8 cellular contexts compared by ENCODE assay signal in genomic region chr11:131688056-131688693, GRCh38.
DNase-seq lines count a peak whose midpoint lies in the region; ATAC-seq, FAIRE-seq and TF ChIP-seq lines count a peak whose summit lies in the region.

No MANE protein-coding gene starts in this region.

- H3K27ac ChIP-seq in A549: no peak overlapping the region

- POLR2A ChIA-PET in A549 (lab: Yijun Ruan, JAX): no interaction called here

- no peaks in the 10 kb centered on the region for H3K4me1 ChIP-seq in A549

- 24% methylated on average over 9 of the region's 34 CpGs for WGBS in A549 (ENCODE audit: missing lambda C conversion rate)

- TF ChIP-seq CTCF in A549 (IDR thresholded peaks at IDR 0.05) (peak; percentile 54), HFF-Myc (IDR thresholded peaks at IDR 0.05; ENCODE audit: low read depth, low read length, missing control alignments) (peak; percentile 90)

- TF ChIP-seq EP300 in A549 (IDR thresholded peaks at IDR 0.05): no peak

- CTCF ChIA-PET in A549 (lab: Yijun Ruan, JAX): interaction anchor here (0.7 to 5.8 kb wide), 5 partner anchors 11 to 744 kb away, joined by 3 to 22 read pairs (median 3); no protein-coding TSS in a partner anchor

- FAIRE-seq in A549 (lab: Jason Lieb, UNC): no peak

- no peak for TF ChIP-seq POLR2A in A549 (IDR thresholded peaks at IDR 0.05; ENCODE audit: low read length)

- DNase-seq in A549 (ENCODE audit: low read depth in 1 of 2, low spot score in 1 of 2) (peak; percentile 35 to 59), GM03348 (ENCODE audit: low spot score) (peak; percentile 96), HFF-Myc (ENCODE audit: extremely low read depth, low read depth) (no peak), NCI-H1930 (lab: John Stamatoyannopoulos, UW) (peak; percentile 8 to 44), astrocyte of the hippocampus (ENCODE audit: low read depth, low spot score) (peak; percentile 82), islet precursor cell (peak; percentile 85), NCI-H2171 treated with DMSO at 0.1 percent for 48 hours (lab: John Stamatoyannopoulos, UW) (no peak)
- peak; percentile 20 to 42 for DNase-seq in stimulated activated CD8-positive, alpha-beta memory T cell treated with anti-CD3 and anti-CD28 coated beads, Interleukin-2, amount 100 ng/mL, for 48 hours (ENCODE audit: low read depth in 2 of 2)

- peak; percentile 72 to 91 for ATAC-seq in A549

- no peak overlapping the region for H3K4me3 ChIP-seq in A549
- no peak overlapping the region for H3K4me3 ChIP-seq in HFF-Myc (replicated peaks; ENCODE audit: low read depth, low read length)

- H3K4me2 ChIP-seq in A549: peak overlapping the region; percentile 63

- TF ChIP-seq RAD21 in A549 (conservative IDR thresholded peaks at IDR 0.05 in 1 of 2, IDR thresholded peaks at IDR 0.05 in 1 of 2): 0 out of 5 replicates have a peak, but pooled peaks have one; percentile 21 to 38

- H3K9me3 ChIP-seq in A549: no peaks in the 10 kb centered on the region

TF ChIP-seq in A549, 52 proteins besides CTCF, POLR2A, EP300 and RAD21:
- TF ChIP-seq NFE2L2 (conservative IDR thresholded peaks at IDR 0.05; ENCODE audit: low read length) (no peak), FOSB (CRISPR knock-in tag; IDR thresholded peaks at IDR 0.05) (no peak), MAZ (IDR thresholded peaks at IDR 0.05; ENCODE audit: borderline replicate concordance, low read depth, low read length) (no peak), POLR2AphosphoS2 (conservative IDR thresholded peaks at IDR 0.05; ENCODE audit: low read length) (no peak), CHD2 (IDR thresholded peaks at IDR 0.05; ENCODE audit: low read length, partially characterized antibody) (no peak), MYC (IDR thresholded peaks at IDR 0.05; ENCODE audit: borderline replicate concordance, low read length) (no peak), GATA3 (IDR thresholded peaks at IDR 0.05; ENCODE audit: borderline replicate concordance) (no peak), MAFK (IDR thresholded peaks at IDR 0.05; ENCODE audit: partially characterized antibody) (no peak), RNF2 (IDR thresholded peaks at IDR 0.05; ENCODE audit: borderline replicate concordance, low read depth) (no peak), E2F6 (IDR thresholded peaks at IDR 0.05; ENCODE audit: borderline replicate concordance, low read depth) (no peak)

Comparison
In these comparisons a context has a peak if more than half of its experiments do, and no peak if none do; other contexts are left out.
1. DNase-seq: peak in A549 (2 of 2), GM03348 (single experiment), NCI-H1930 (2 of 2), astrocyte of the hippocampus (single experiment), islet precursor cell (single experiment) and stimulated activated CD8-positive, alpha-beta memory T cell treated with anti-CD3 and anti-CD28 coated beads, Interleukin-2, amount 100 ng/mL, for 48 hours (2 of 2); none in HFF-Myc (single experiment) and NCI-H2171 treated with DMSO at 0.1 percent for 48 hours (single experiment).